In the genomic region with DNA sequence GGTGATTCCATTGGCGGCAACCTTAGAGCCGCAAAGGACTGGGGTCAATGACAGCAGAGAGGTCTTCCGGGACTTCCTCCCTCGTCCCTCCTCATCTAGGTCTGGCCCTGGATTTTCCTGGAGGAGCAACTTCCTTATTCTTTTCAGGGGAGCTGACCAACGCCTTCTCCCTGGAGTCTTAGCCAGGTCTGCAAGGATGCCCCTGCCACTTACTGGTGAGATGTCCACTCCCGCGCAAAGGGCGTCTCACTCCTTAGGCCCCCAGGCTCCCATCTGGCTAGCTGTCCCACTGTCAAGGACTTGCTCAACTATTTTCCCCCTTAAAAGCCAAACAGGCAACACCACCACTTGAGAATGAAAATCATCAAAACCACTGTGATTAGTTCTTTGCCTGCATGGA, we compare ENCODE assay signal across 10 cellular contexts.
"Had no signal": no experiment of that assay in that cellular context is flagged by ENCODE, and none has a peak within 500 bp of the region (broad histone marks: within the 10 kb centered on the region; RNA-seq: fewer than 3 reads in every experiment).

No MANE protein-coding gene starts in this region.

- H3K27me3 Mint-ChIP-seq: activated CD4-positive, alpha-beta memory T cell treated with anti-CD3 and anti-CD28 coated beads for 36 hours; activated naive CD4-positive, alpha-beta T cell treated with anti-CD3 and anti-CD28 coated beads, Interleukin-2, amount 10 ng/mL, durations not matched to agents 7 days and 5 days; brain had no signal

- H3K36me3 ChIP-seq: adrenal gland had no signal

- H3K36me3 Mint-ChIP-seq: immature natural killer cell had no signal

- H3K4me3 ChIP-seq: adrenal gland, SK-N-MC, suprapubic skin, upper lobe of left lung had no signal

- H3K27me3 ChIP-seq: adrenal gland, suprapubic skin, upper lobe of left lung had no signal

- H3K9me3 Mint-ChIP-seq: activated CD4-positive, alpha-beta memory T cell treated with anti-CD3 and anti-CD28 coated beads for 36 hours; activated naive CD4-positive, alpha-beta T cell treated with anti-CD3 and anti-CD28 coated beads, Interleukin-2, amount 10 ng/mL, durations not matched to agents 7 days and 5 days; immature natural killer cell; nephron had no signal

- H3K27ac Mint-ChIP-seq: activated CD4-positive, alpha-beta memory T cell treated with anti-CD3 and anti-CD28 coated beads for 36 hours; activated T-cell treated with anti-CD3 and anti-CD28 coated beads, Interleukin-2, amount 50 U/mL, for 72 hours had no signal

- H3K4me3 Mint-ChIP-seq: activated CD4-positive, alpha-beta memory T cell treated with anti-CD3 and anti-CD28 coated beads for 36 hours; activated naive CD4-positive, alpha-beta T cell treated with anti-CD3 and anti-CD28 coated beads, Interleukin-2, amount 10 ng/mL, durations not matched to agents 7 days and 5 days; brain; nephron had no signal

- H3K4me1 ChIP-seq: adrenal gland had no signal

- H3K9me3 ChIP-seq: adrenal gland, suprapubic skin, upper lobe of left lung had no signal

- H3K27ac ChIP-seq: adrenal gland, SK-N-MC, suprapubic skin, upper lobe of left lung had no signal
